In genomic region chr2:61758159-61758558, GRCh38 we compare ENCODE assay signal across 16 cellular contexts.
DNase-seq lines count a peak whose midpoint lies in the region; ATAC-seq and TF ChIP-seq lines count a peak whose summit lies in the region.
"Had no signal": no experiment of that assay in that cellular context is flagged by ENCODE, and none has a peak within 500 bp of the region (broad histone marks: within the 10 kb centered on the region; RNA-seq: fewer than 3 reads in every experiment).

No MANE protein-coding gene starts in this region.

- H3K4me3 Mint-ChIP-seq in stimulated activated naive CD8-positive, alpha-beta T cell treated with anti-CD3 and anti-CD28 coated beads, Interleukin-15, amount 100 ng/mL, for 72 hours = no peak overlapping the region
- no peak overlapping the region for H3K4me3 Mint-ChIP-seq in activated T-helper 17 cell treated with anti-CD3 and anti-CD28 coated beads, Interleukin-2, amount 50 U/mL, for 72 hours
- H3K4me3 Mint-ChIP-seq: CD14-positive monocyte; CD4-positive, alpha-beta memory T cell; GM23338; HFFc6 had no signal

- H3K27me3 Mint-ChIP-seq in stimulated activated naive CD8-positive, alpha-beta T cell treated with anti-CD3 and anti-CD28 coated beads, Interleukin-15, amount 100 ng/mL, for 72 hours = no peaks in the 10 kb centered on the region
- H3K27me3 Mint-ChIP-seq in activated T-helper 17 cell treated with anti-CD3 and anti-CD28 coated beads, Interleukin-2, amount 50 U/mL, for 72 hours = no peaks in the 10 kb centered on the region

- no peaks in the 10 kb centered on the region for H3K36me3 Mint-ChIP-seq in activated T-helper 17 cell treated with anti-CD3 and anti-CD28 coated beads, Interleukin-2, amount 50 U/mL, for 72 hours (ENCODE audit: low read depth)
- H3K36me3 Mint-ChIP-seq: CD14-positive monocyte had no signal

- no peak overlapping the region for H3K27ac Mint-ChIP-seq in stimulated activated naive CD8-positive, alpha-beta T cell treated with anti-CD3 and anti-CD28 coated beads, Interleukin-15, amount 100 ng/mL, for 72 hours
- H3K27ac Mint-ChIP-seq in activated T-helper 17 cell treated with anti-CD3 and anti-CD28 coated beads, Interleukin-2, amount 50 U/mL, for 72 hours = no peak overlapping the region
- H3K27ac Mint-ChIP-seq: CD14-positive monocyte; CD4-positive, alpha-beta memory T cell; GM23338; IgD-negative memory B cell had no signal

- intact Hi-C loops in gastrocnemius medialis (cut with DNase I; ENCODE audit: low total_unique reads) = no loop called here

- ATAC-seq in stimulated activated naive CD8-positive, alpha-beta T cell treated with anti-CD3 and anti-CD28 coated beads, Interleukin-15, Interleukin-2, amounts not matched to agents 100 U/mL and 50 U/mL, for 24 hours = peak; percentile 36
- ATAC-seq in stimulated activated naive CD8-positive, alpha-beta T cell treated with anti-CD3 and anti-CD28 coated beads, Interleukin-15, amount 100 ng/mL, for 72 hours = no peak
- ATAC-seq in activated T-helper 17 cell treated with anti-CD3 and anti-CD28 coated beads, Interleukin-2, amount 50 U/mL, for 72 hours (replicated peaks) = peak; percentile 44
- peak; percentile 49 to 73 for ATAC-seq in gastrocnemius medialis
- ATAC-seq: GM23338, HCT116, HepG2 had no signal

- peaks cover 16 to 19% of the 10 kb centered on the region in 2 donors for H3K9me3 Mint-ChIP-seq in stimulated activated naive CD8-positive, alpha-beta T cell treated with anti-CD3 and anti-CD28 coated beads, Interleukin-15, amount 100 ng/mL, for 72 hours
- H3K9me3 Mint-ChIP-seq in activated T-helper 17 cell treated with anti-CD3 and anti-CD28 coated beads, Interleukin-2, amount 50 U/mL, for 72 hours = peaks cover 5% of the 10 kb centered on the region

- no peak for TF ChIP-seq CTCF in gastrocnemius medialis (IDR thresholded peaks at IDR 0.05 in 4 of 5, conservative IDR thresholded peaks at IDR 0.05 in 1 of 5)

- no peaks in the 10 kb centered on the region for H3K36me3 ChIP-seq in gastrocnemius medialis
- H3K36me3 ChIP-seq: BLaER1 had no signal

- no peaks in the 10 kb centered on the region for H3K9me3 ChIP-seq in gastrocnemius medialis

- H3K4me1 Mint-ChIP-seq in stimulated activated naive CD8-positive, alpha-beta T cell treated with anti-CD3 and anti-CD28 coated beads, Interleukin-15, amount 100 ng/mL, for 72 hours = peaks cover 15% of the 10 kb centered on the region
- H3K4me1 Mint-ChIP-seq in activated T-helper 17 cell treated with anti-CD3 and anti-CD28 coated beads, Interleukin-2, amount 50 U/mL, for 72 hours = peaks cover 15% of the 10 kb centered on the region

- no peak for TF ChIP-seq POLR2A in gastrocnemius medialis (IDR thresholded peaks at IDR 0.05)

- H3K27me3 ChIP-seq in gastrocnemius medialis = no peaks in the 10 kb centered on the region
- H3K27me3 ChIP-seq: BLaER1 had no signal

- in situ Hi-C loops in gastrocnemius medialis (cut with MboI; ENCODE audit: low sequenced_read_pairs in 4 of 4) = loop anchor here in 3 of 4 donors (25.0 kb wide), 2 partner anchors 96 to 221 kb away; partner anchors contain the start of gene XPO1 (in 2 of the 3)

- H3K27ac ChIP-seq in gastrocnemius medialis = peak overlapping the region; percentile 52 to 75 (median 68)
- H3K27ac ChIP-seq: BLaER1 had no signal

- DNase-seq in stimulated activated naive CD8-positive, alpha-beta T cell treated with anti-CD3 and anti-CD28 coated beads, Interleukin-15, Interleukin-2, amounts not matched to agents 100 U/mL and 50 U/mL, for 24 hours = no peak
- no peak for DNase-seq in stimulated activated naive CD8-positive, alpha-beta T cell treated with anti-CD3 and anti-CD28 coated beads, Interleukin-15, amount 100 ng/mL, for 72 hours
- DNase-seq in gastrocnemius medialis (no peak), NCI-H2107 treated with DMSO at 0.1 percent for 48 hours (lab: John Stamatoyannopoulos, UW; ENCODE audit: unreplicated experiment) (no peak), 8988T (no peak)
- DNase-seq: CD4-positive, alpha-beta memory T cell; DMS79 treated with DMSO at 0.1 percent for 48 hours; H7; HFFc6 had no signal

- H3K4me3 ChIP-seq in gastrocnemius medialis = no peak overlapping the region
- H3K4me3 ChIP-seq: BLaER1, GM23338 had no signal

- peaks cover 13 to 21% of the 10 kb centered on the region in 2 donors for H3K4me1 ChIP-seq in gastrocnemius medialis
